10 cellular contexts compared by ENCODE assay signal in the genomic region with DNA sequence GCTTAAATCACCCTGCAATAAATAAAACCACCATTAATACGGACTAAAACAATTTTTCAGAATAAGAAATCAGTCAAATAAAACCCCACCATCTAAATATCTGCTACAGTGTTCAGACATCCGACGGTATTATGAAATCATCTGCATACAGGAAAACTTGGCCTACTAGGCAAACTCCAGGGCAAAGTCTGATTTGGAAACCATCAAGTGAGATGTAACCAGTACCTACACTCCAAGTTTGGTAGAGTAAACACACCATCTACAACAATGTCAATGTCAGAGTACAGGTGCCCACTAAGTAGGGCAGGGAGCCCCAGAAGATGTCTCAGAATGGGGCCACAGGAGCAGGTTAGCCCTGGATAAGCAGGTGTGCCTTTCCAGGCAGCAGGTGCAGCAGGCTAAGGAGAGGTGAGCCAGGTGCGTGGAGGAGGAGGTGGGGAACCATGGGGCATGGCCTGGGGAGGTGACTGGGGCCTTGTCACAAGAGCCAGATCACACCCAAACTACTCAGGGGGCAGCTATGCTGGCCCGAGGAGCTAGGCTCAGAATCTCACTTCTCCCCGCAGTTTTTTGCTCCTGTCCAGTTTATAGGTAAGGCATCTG. TPM values are rescaled to one million over a fixed set of nuclear protein-coding genes. Genes with fewer than 3 reads are reported as not detected.
DNase-seq lines count a peak whose midpoint lies in the region; ATAC-seq, FAIRE-seq and TF ChIP-seq lines count a peak whose summit lies in the region.
"Had no signal": no experiment of that assay in that cellular context is flagged by ENCODE, and none has a peak within 500 bp of the region (broad histone marks: within the 10 kb centered on the region; RNA-seq: fewer than 3 reads in every experiment).

No MANE protein-coding gene starts in this region.

- DNase-seq in DMS79 (lab: John Stamatoyannopoulos, UW) (peak; percentile 49), NCI-H510A treated with DMSO at 0.1 percent for 48 hours (lab: John Stamatoyannopoulos, UW) (peak; percentile 92), kidney (no peak), spleen (no peak), DMS114 treated with DMSO at 0.1 percent for 48 hours (lab: John Stamatoyannopoulos, UW; ENCODE audit: unreplicated experiment) (no peak), pons (ENCODE audit: low spot score) (no peak)
- DNase-seq in activated CD4-positive, alpha-beta memory T cell treated with anti-CD3 and anti-CD28 coated beads for 36 hours, result no peak
- DNase-seq: activated naive CD4-positive, alpha-beta T cell treated with anti-CD3 and anti-CD28 coated beads, Interleukin-2, amount 50 U/mL, for 16 hours; EL had no signal

- no peaks in the 10 kb centered on the region for H3K27me3 ChIP-seq in spleen (replicated peaks in 1 of 7)

- peaks cover 88% of the 10 kb centered on the region for H3K4me1 Mint-ChIP-seq in activated CD4-positive, alpha-beta memory T cell treated with anti-CD3 and anti-CD28 coated beads for 36 hours (ENCODE audit: low read depth)

- no peak for ATAC-seq in activated CD4-positive, CD25-positive, alpha-beta regulatory T cell treated with anti-CD3 and anti-CD28 coated beads, Interleukin-2, amount 50 U/mL, for 24 hours

- WGBS in spleen, 5 donors, result 74 to 87% (median 86%) methylated on average over 6 of the region's 6 CpGs

- POLR2A ChIA-PET in activated CD4-positive, alpha-beta memory T cell treated with anti-CD3 and anti-CD28 coated beads for 36 hours (lab: Charles Lee), result no interaction called here

- no peak overlapping the region for H3K27ac Mint-ChIP-seq in activated CD4-positive, alpha-beta memory T cell treated with anti-CD3 and anti-CD28 coated beads for 36 hours

- H3K36me3 ChIP-seq in kidney (ENCODE audit: control insufficient read depth in 1 of 2, insufficient read depth in 2 of 2, low read length in 2 of 2), result no peaks in the 10 kb centered on the region
- peaks cover 0 to 25% (median 0%) of the 10 kb centered on the region in 6 donors for H3K36me3 ChIP-seq in spleen

- no peak overlapping the region for H3K4me3 Mint-ChIP-seq in activated CD4-positive, alpha-beta memory T cell treated with anti-CD3 and anti-CD28 coated beads for 36 hours

- FAIRE-seq in kidney (lab: Jason Lieb, UNC), result no peak

- intact Hi-C loops in kidney (cut with DNase I), result no loop called here
- intact Hi-C loops in spleen (cut with DNase I; ENCODE audit: low total_unique reads), result no loop called here
- intact Hi-C loops in activated CD4-positive, alpha-beta memory T cell treated with anti-CD3 and anti-CD28 coated beads for 36 hours (cut with micrococcal nuclease), result no loop called here

- H3K4me3 ChIP-seq in kidney (ENCODE audit: low read length in 2 of 2) (no peak overlapping the region), spleen (no peak overlapping the region)

- no peak overlapping the region for H3K9ac ChIP-seq in kidney (ENCODE audit: low read length in 2 of 2)

- H3K9me3 ChIP-seq in kidney (ENCODE audit: control insufficient read depth in 1 of 2, low read length in 2 of 2), result no peaks in the 10 kb centered on the region
- H3K9me3 ChIP-seq in spleen, result no peaks in the 10 kb centered on the region

- H3K4me1 ChIP-seq in kidney (ENCODE audit: control insufficient read depth in 1 of 2, insufficient read depth in 1 of 2, low read depth in 1 of 2, low read length in 2 of 2) (peaks cover 30 to 39% of the 10 kb centered on the region in 2 donors), spleen (peaks cover 37 to 100% (median 90%) of the 10 kb centered on the region in 6 donors)

- no peak for TF ChIP-seq POLR2A in spleen (IDR thresholded peaks at IDR 0.05)

- peaks cover 2% of the 10 kb centered on the region for H3K36me3 Mint-ChIP-seq in activated CD4-positive, alpha-beta memory T cell treated with anti-CD3 and anti-CD28 coated beads for 36 hours

- TF ChIP-seq CTCF in kidney (IDR thresholded peaks at IDR 0.05; ENCODE audit: borderline replicate concordance, extremely low read depth, insufficient read depth) (no peak), spleen (IDR thresholded peaks at IDR 0.05 in 8 of 11, conservative IDR thresholded peaks at IDR 0.05 in 3 of 11) (no peak)

- H3K27me3 Mint-ChIP-seq in activated CD4-positive, alpha-beta memory T cell treated with anti-CD3 and anti-CD28 coated beads for 36 hours, result no peaks in the 10 kb centered on the region

- H3K27ac ChIP-seq in kidney (ENCODE audit: low read depth in 2 of 2, low read length in 2 of 2), result peak overlapping the region; percentile 66 to 68
- H3K27ac ChIP-seq in spleen, result peak overlapping the region in 6 of 8 donors; percentile 36 to 77 (median 54)

- no peaks in the 10 kb centered on the region for H3K9me3 Mint-ChIP-seq in activated CD4-positive, alpha-beta memory T cell treated with anti-CD3 and anti-CD28 coated beads for 36 hours

- CTCF ChIA-PET in activated CD4-positive, alpha-beta memory T cell treated with anti-CD3 and anti-CD28 coated beads for 36 hours (lab: Charles Lee), result no interaction called here

RNA-seq across cellular contexts. Expression of a gene that starts 59.6 kb away (rescaled TPM):
- total RNA-seq in kidney (265 TPM), spleen (100 to 1,000 TPM; 139 to 386 (median 302) TPM)
- polyA plus RNA-seq in kidney (ENCODE audit: insufficient read depth, low read depth, low replicate concordance) (253 TPM), spleen (100 to 1,000 TPM; 221 to 281 (median 274) TPM)
- 100 to 1,000 TPM; 388 to 419 TPM for total RNA-seq in activated CD4-positive, alpha-beta memory T cell treated with anti-CD3 and anti-CD28 coated beads for 36 hours

Comparison
In these comparisons a context has a peak if more than half of its experiments do, and no peak if none do; other contexts are left out.
1. DNase-seq: peak in DMS79 (single experiment) and NCI-H510A treated with DMSO at 0.1 percent for 48 hours (single experiment); none in kidney (single experiment), spleen (single experiment), DMS114 treated with DMSO at 0.1 percent for 48 hours (single experiment), pons (single experiment) and activated CD4-positive, alpha-beta memory T cell treated with anti-CD3 and anti-CD28 coated beads for 36 hours (single experiment).